23 cellular contexts compared by ENCODE assay signal in genomic region chr2:60423066-60423465, GRCh38.
"Had no signal": no experiment of that assay in that cellular context is flagged by ENCODE, and none has a peak within 500 bp of the region (broad histone marks: within the 10 kb centered on the region; RNA-seq: fewer than 3 reads in every experiment).

No MANE protein-coding gene starts in this region.

- DNase-seq: activated CD8-positive, alpha-beta memory T cell treated with anti-CD3 and anti-CD28 coated beads for 24 hours; activated CD8-positive, alpha-beta memory T cell treated with anti-CD3 and anti-CD28 coated beads, Interleukin-2, amount 50 U/mL, for 4 hours; activated naive CD4-positive, alpha-beta T cell; activated T-cell treated with anti-CD3 and anti-CD28 coated beads, Interleukin-2, amount 50 U/mL, for 24 hours; adrenal gland; colonic mucosa; heart left ventricle; kidney glomerular epithelial cell; left lung; naive thymus-derived CD8-positive, alpha-beta T cell; stimulated activated CD4-positive, alpha-beta T cell treated with anti-CD3 and anti-CD28 coated beads, Interleukin-4, amount 100 ng/mL, for 1 hour; stimulated activated naive CD8-positive, alpha-beta T cell treated with anti-CD3 and anti-CD28 coated beads, Interleukin-15, Interleukin-2, amounts not matched to agents 100 U/mL and 50 U/mL, for 24 hours; T-helper 9 cell; upper lobe of left lung had no signal

- ATAC-seq: gastroesophageal sphincter; heart left ventricle; left lung; naive thymus-derived CD8-positive, alpha-beta T cell; stimulated activated naive CD8-positive, alpha-beta T cell treated with anti-CD3 and anti-CD28 coated beads, Interleukin-15, Interleukin-2, amounts not matched to agents 100 U/mL and 50 U/mL, for 24 hours had no signal

- H3K36me3 ChIP-seq: adrenal gland, breast epithelium, colonic mucosa, gastroesophageal sphincter, heart left ventricle, left lung, prostate gland, upper lobe of left lung had no signal

- H3K27me3 ChIP-seq: adrenal gland, breast epithelium, colonic mucosa, gastroesophageal sphincter, heart left ventricle, left lung, upper lobe of left lung had no signal

- H3K9me3 ChIP-seq: adrenal gland, breast epithelium, colonic mucosa, gastroesophageal sphincter, left lung, prostate gland, upper lobe of left lung had no signal

- H3K36me3 Mint-ChIP-seq: activated naive CD8-positive, alpha-beta T cell; mesothelial cell of epicardium; naive thymus-derived CD8-positive, alpha-beta T cell had no signal

- H3K4me1 Mint-ChIP-seq: central memory CD8-positive, alpha-beta T cell had no signal

- H3K4me3 Mint-ChIP-seq: activated naive CD8-positive, alpha-beta T cell; activated T-cell treated with anti-CD3 and anti-CD28 coated beads, Interleukin-2, amount 50 U/mL, for 24 hours; central memory CD8-positive, alpha-beta T cell; mesothelial cell of epicardium; naive thymus-derived CD8-positive, alpha-beta T cell had no signal

- H3K27ac Mint-ChIP-seq: activated naive CD8-positive, alpha-beta T cell; activated T-cell treated with anti-CD3 and anti-CD28 coated beads, Interleukin-2, amount 50 U/mL, for 24 hours; activated T-helper 2 cell treated with anti-CD3 and anti-CD28 coated beads, Interferon-gamma antibody, Interleukin-2, Interleukin-4, amounts not matched to agents 10 μg/mL and 5 μg/mL and 100 μg/mL, durations not matched to agents 14 hours and 24 hours and 36 hours; mesothelial cell of epicardium; naive thymus-derived CD8-positive, alpha-beta T cell had no signal

- H3K4me3 ChIP-seq: adrenal gland, breast epithelium, colonic mucosa, gastroesophageal sphincter, heart left ventricle, left lung, lung, prostate gland, upper lobe of left lung had no signal

- H3K4me1 ChIP-seq: adrenal gland, breast epithelium, colonic mucosa, gastroesophageal sphincter, left lung, prostate gland, upper lobe of left lung had no signal

- H3K27ac ChIP-seq: adrenal gland, breast epithelium, colonic mucosa, epithelial cell of prostate, gastroesophageal sphincter, heart left ventricle, left lung, prostate gland, upper lobe of left lung had no signal

- H3K9me3 Mint-ChIP-seq: activated T-cell treated with anti-CD3 and anti-CD28 coated beads, Interleukin-2, amount 50 U/mL, for 24 hours; activated T-helper 2 cell treated with anti-CD3 and anti-CD28 coated beads, Interferon-gamma antibody, Interleukin-2, Interleukin-4, amounts not matched to agents 10 μg/mL and 5 μg/mL and 100 μg/mL, durations not matched to agents 14 hours and 24 hours and 36 hours; central memory CD8-positive, alpha-beta T cell had no signal
